Comparison of ENCODE assay signal across 8 cellular contexts in the genomic region with DNA sequence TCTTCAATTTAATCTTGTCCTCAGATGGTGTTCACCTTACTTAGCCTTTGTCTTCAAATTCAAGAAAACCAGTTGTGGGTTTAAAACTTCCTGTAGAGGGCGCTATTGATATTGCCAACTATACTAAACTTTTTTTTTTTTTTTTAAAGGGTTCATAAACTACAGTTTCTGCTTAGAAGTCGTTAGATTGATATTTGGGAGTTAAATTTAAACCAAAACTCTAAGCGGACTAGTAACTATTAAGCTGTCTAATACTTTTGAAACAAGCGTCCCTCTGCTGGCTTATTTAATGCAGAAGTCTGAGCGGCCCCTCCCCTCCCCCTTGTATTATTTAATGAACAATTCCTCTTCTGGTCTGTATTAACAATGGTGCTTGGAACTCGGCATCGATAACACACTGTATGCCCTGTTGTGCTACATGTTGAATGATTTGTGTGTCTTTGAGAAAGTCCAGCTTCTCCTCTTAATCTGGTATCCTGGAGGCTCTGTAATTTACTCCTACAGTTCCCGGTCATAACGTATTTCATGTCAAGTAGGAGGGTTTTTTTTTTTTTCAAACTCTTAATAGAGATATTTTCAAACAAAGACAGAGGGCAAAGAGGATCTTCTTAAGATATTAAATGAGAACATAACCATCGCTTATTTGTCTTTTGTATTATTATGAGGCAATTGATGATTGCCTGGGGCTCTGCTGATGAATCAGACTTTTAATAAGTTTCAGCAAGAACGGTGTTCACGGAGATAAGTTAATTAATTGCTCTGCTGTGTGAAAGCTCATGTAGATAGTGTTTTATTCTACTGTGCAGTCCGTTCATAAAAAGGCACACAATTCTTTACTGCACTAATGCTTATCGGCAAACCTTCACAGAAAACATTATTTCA. TPM values are rescaled to one million over a fixed set of nuclear protein-coding genes. Genes with fewer than 3 reads are reported as not detected.
A peak's percentile ranks its signal among the peaks of the same experiment; 100 is the strongest.
DNase-seq lines count a peak whose midpoint lies in the region; ATAC-seq, FAIRE-seq and TF ChIP-seq lines count a peak whose summit lies in the region.

No MANE protein-coding gene starts in this region.

- H4K5ac ChIP-seq in H1 (ENCODE audit: insufficient read length, low read depth, low read length): no peak overlapping the region

- ATAC-seq in HG03460 (IDR thresholded peaks at IDR 0.05; ENCODE audit: unreplicated experiment) (no peak), HG03439 (IDR thresholded peaks at IDR 0.05; ENCODE audit: unreplicated experiment) (no peak)

- peaks cover 17% of the 10 kb centered on the region; the same call in 1 of the 2 replicates for H3K27me3 ChIP-seq in OCI-LY3 (ENCODE audit: low read depth, low read length)
- H3K27me3 ChIP-seq in H1 (replicated peaks in 1 of 4; ENCODE audit: control insufficient read depth in 3 of 4, extremely low read depth in 1 of 4, insufficient read depth in 3 of 4, low read length in 3 of 4): no peaks in the 10 kb centered on the region

- TF ChIP-seq POLR2A in H1 (IDR thresholded peaks at IDR 0.05; ENCODE audit: control extremely low read depth in 1 of 2, low read depth in 2 of 2, low read length in 2 of 2): no peak

- H3K4me2 ChIP-seq in OCI-LY3 (ENCODE audit: low read length) (peak overlapping the region; percentile 64), H1 (ENCODE audit: insufficient read depth in 1 of 2, low read depth in 2 of 2, low read length in 2 of 2) (peak overlapping the region in 1 of 2 experiments; percentile 24; a peak in 1 of 4 replicates)

- H3K18ac ChIP-seq in H1 (ENCODE audit: extremely low read depth, low read length): no peak overlapping the region; the same call in 1 of the 2 replicates

- H3K79me1 ChIP-seq in H1 (ENCODE audit: low read depth, low read length): no peaks in the 10 kb centered on the region

- TF ChIP-seq CTCF in OCI-LY3 (IDR thresholded peaks at IDR 0.05; ENCODE audit: low read depth, low read length) (peak; percentile 69), H1 (IDR thresholded peaks at IDR 0.05; ENCODE audit: control extremely low read depth in 1 of 3, insufficient read depth in 1 of 3, low read depth in 1 of 3, low read length in 3 of 3) (peak in 2 of 3 experiments; percentile 36 to 48; a peak in 2 of 4 replicates)

- no peak overlapping the region for H3K14ac ChIP-seq in H1 (ENCODE audit: insufficient read length)

- no peak overlapping the region for H3K56ac ChIP-seq in H1 (replicated peaks; ENCODE audit: insufficient read length, low read depth, low read length)

- in situ Hi-C loops in KBM-7 (cut with MboI; ENCODE audit: low pct_unique_long_range_greater_than_20kb, low sequenced_read_pairs): no loop called here

- no peaks in the 10 kb centered on the region for H3K23me2 ChIP-seq in H1 (ENCODE audit: low read depth, low read length)

- CTCF ChIA-PET in H1 (lab: Charles Lee; ENCODE audit: partially characterized antibody): interaction anchor here (0.8 to 2.7 kb wide), 12 partner anchors 9 to 738 kb away, joined by 3 to 10 read pairs (median 3); no protein-coding TSS in a partner anchor

- peak overlapping the region; percentile 62 for H3K4me3 ChIP-seq in OCI-LY3 (ENCODE audit: low read length)
- peak overlapping the region in 1 of 4 experiments; percentile 38; a peak in 1 of 8 replicates for H3K4me3 ChIP-seq in H1 (ENCODE audit: extremely low read depth in 1 of 4, insufficient read depth in 2 of 4, low read depth in 3 of 4, low read length in 4 of 4)

- H2BK15ac ChIP-seq in H1 (ENCODE audit: low read length): no peak overlapping the region

- H3K4me1 ChIP-seq in OCI-LY3 (ENCODE audit: low read length) (peaks cover 7% of the 10 kb centered on the region), H1 (replicated peaks in 1 of 4; ENCODE audit: control insufficient read depth in 3 of 4, insufficient read depth in 4 of 4, low read length in 3 of 4) (no peaks in the 10 kb centered on the region)

- POLR2A ChIA-PET in H1 (lab: Charles Lee; ENCODE audit: partially characterized antibody): no interaction called here

- peak; percentile 65 to 71 for TF ChIP-seq RAD21 in H1 (IDR thresholded peaks at IDR 0.05 in 1 of 2, conservative IDR thresholded peaks at IDR 0.05 in 1 of 2; ENCODE audit: low read depth in 2 of 2, low read length in 2 of 2)

- no peak overlapping the region for H4K8ac ChIP-seq in H1 (ENCODE audit: extremely low read depth, insufficient read depth, low read length)

- TF ChIP-seq EP300 in H1 (IDR thresholded peaks at IDR 0.05; ENCODE audit: borderline replicate concordance in 1 of 2, low read depth in 2 of 2, low read length in 2 of 2): no peak

- no peak overlapping the region for H2BK120ac ChIP-seq in H1 (replicated peaks; ENCODE audit: low read depth, low read length)

- H2AFZ ChIP-seq in OCI-LY3 (ENCODE audit: low read depth, low read length) (no peak overlapping the region), H1 (ENCODE audit: low read length) (no peak overlapping the region)

- H4K20me1 ChIP-seq in OCI-LY3 (ENCODE audit: insufficient read depth, low read length): no peaks in the 10 kb centered on the region
- no peaks in the 10 kb centered on the region for H4K20me1 ChIP-seq in H1 (replicated peaks in 1 of 2; ENCODE audit: control insufficient read depth in 1 of 2, insufficient read depth in 2 of 2, low read length in 2 of 2)

- no peak overlapping the region for H2BK12ac ChIP-seq in H1 (ENCODE audit: low read depth, low read length)

- H3K9me3 ChIP-seq in OCI-LY3 (ENCODE audit: insufficient read depth, low read length): no peaks in the 10 kb centered on the region
- no peaks in the 10 kb centered on the region for H3K9me3 ChIP-seq in H1 (ENCODE audit: insufficient read depth in 2 of 2, low read depth in 1 of 2, low read length in 1 of 2)

- H3K79me2 ChIP-seq in OCI-LY3 (ENCODE audit: low read length) (no peaks in the 10 kb centered on the region), H1 (ENCODE audit: control insufficient read depth in 1 of 2, insufficient read depth in 2 of 2, low read length in 2 of 2) (no peaks in the 10 kb centered on the region)

- H3K9ac ChIP-seq in OCI-LY3 (ENCODE audit: low read length) (no peak overlapping the region), H1 (replicated peaks in 1 of 4; ENCODE audit: extremely low read depth in 1 of 4, low read depth in 3 of 4, low read length in 3 of 4) (no peak overlapping the region)

- no peak overlapping the region for H3K23ac ChIP-seq in H1 (ENCODE audit: insufficient read length)

- no peak overlapping the region for H2BK20ac ChIP-seq in H1 (ENCODE audit: low read length)

- no peaks in the 10 kb centered on the region for H3K36me3 ChIP-seq in OCI-LY3 (replicated peaks; ENCODE audit: low read depth, low read length)
- no peaks in the 10 kb centered on the region for H3K36me3 ChIP-seq in H1 (ENCODE audit: control insufficient read depth in 2 of 4, insufficient read depth in 4 of 4, low read length in 3 of 4)

- H3K4ac ChIP-seq in H1 (replicated peaks; ENCODE audit: insufficient read length, low read depth, low read length): no peak overlapping the region

- no peak overlapping the region for H2AK5ac ChIP-seq in H1 (ENCODE audit: low read depth, low read length)

- 60% methylated on average over 14 of the region's 14 CpGs; no CpG with 5 or more reads in 1 of the 2 experiments for WGBS in H1 (ENCODE audit: extremely low coverage in 1 of 2, insufficient coverage in 1 of 2, insufficient read length in 1 of 2, insufficient replicate concordance in 2 of 2, low coverage in 1 of 2, low lambda C conversion rate in 2 of 2, missing lambda C conversion rate in 1 of 2), 2 experiments

- peak; percentile 65 for FAIRE-seq in H1 (lab: Jason Lieb, UNC)

- DNase-seq in DMS 273 (lab: John Stamatoyannopoulos, UW; ENCODE audit: unreplicated experiment): peak; percentile 86
- peak; percentile 77 for DNase-seq in KBM-7
- no peak for DNase-seq in H1 (ENCODE audit: low read depth in 1 of 2, low spot score in 2 of 2)
- DNase-seq in midbrain (lab: John Stamatoyannopoulos, UW): peak; percentile 82
- DNase-seq in activated T-cell treated with anti-CD3 and anti-CD28 coated beads, Interleukin-2, amount 50 U/mL, for 48 hours: no peak

- H2BK5ac ChIP-seq in H1 (ENCODE audit: low read depth, low read length): no peak overlapping the region

- no peak overlapping the region for H3K27ac ChIP-seq in OCI-LY3 (ENCODE audit: low read length)
- no peak overlapping the region for H3K27ac ChIP-seq in H1 (ENCODE audit: low read depth, low read length)

- H4K91ac ChIP-seq in H1 (replicated peaks; ENCODE audit: insufficient read length, low read length): no peak overlapping the region

TF ChIP-seq in H1, 55 proteins besides CTCF, POLR2A, EP300 and RAD21:
- TF ChIP-seq NRF1 (IDR thresholded peaks at IDR 0.05; ENCODE audit: low read depth, low read length): no peak
- TF ChIP-seq GABPA (IDR thresholded peaks at IDR 0.05; ENCODE audit: borderline replicate concordance, insufficient read depth, low read length): no peak
- no peak for TF ChIP-seq FOSL1 (IDR thresholded peaks at IDR 0.05; ENCODE audit: insufficient read depth, low read depth, low read length)
- TF ChIP-seq TCF12 (IDR thresholded peaks at IDR 0.05; ENCODE audit: low read depth, low read length): no peak
- TF ChIP-seq CREB1 (IDR thresholded peaks at IDR 0.05): no peak
- TF ChIP-seq RXRA (IDR thresholded peaks at IDR 0.05; ENCODE audit: insufficient read depth, low read depth, low read length): no peak
- no peak for TF ChIP-seq SUZ12 (IDR thresholded peaks at IDR 0.05; ENCODE audit: low read length)

RNA-seq across cellular contexts. Expression of gene CREB5, which starts 22.6 kb away (rescaled TPM):
- 2.6 and 2.7 TPM in 2 replicates for total RNA-seq in H1 (2021; fragmentation: NEBNext Ultra II Directional; extraction: Animal tissue kit (Norgen Biotek cat#: 25700))
- 2.4 and 4.4 TPM in 2 replicates for polyA plus RNA-seq in H1 (2011; rRNA removed)
- polyA plus RNA-seq in H1 (2011; cell fraction: cytosol; rRNA removed): 2.0 TPM
- 4.6 TPM for polyA plus RNA-seq in H1 (2011; cell fraction: nucleus; rRNA removed)
- 0.23 to 1.2 TPM (median 1.0 TPM) in 4 replicates for polyA plus RNA-seq in H1 (2012, experiment 1 of 2)
- 0.29 TPM for polyA plus RNA-seq in H1 (2012, experiment 2 of 2)
- polyA plus RNA-seq in H1 (2013, experiment 1 of 2): 3.0 TPM
- 2.4 TPM for polyA plus RNA-seq in H1 (2013, experiment 2 of 2)
- 2.3 and 3.2 TPM in 2 replicates for polyA minus RNA-seq in H1 (2011; rRNA and poly(A)+ RNA removed)
- 1.5 TPM for polyA minus RNA-seq in H1 (2011; cell fraction: cytosol; rRNA and poly(A)+ RNA removed)
- polyA minus RNA-seq in H1 (2011; cell fraction: nucleus; rRNA and poly(A)+ RNA removed): 12.9 TPM

Comparison
In these comparisons a context has a peak if more than half of its experiments do, and no peak if none do; other contexts are left out.
1. DNase-seq: peak in DMS 273 (single experiment), KBM-7 (single experiment) and midbrain (single experiment); none in H1 (0 of 2) and activated T-cell treated with anti-CD3 and anti-CD28 coated beads, Interleukin-2, amount 50 U/mL, for 48 hours (0 of 2).